Comparison of ENCODE assay signal across 8 cellular contexts in the genomic region with DNA sequence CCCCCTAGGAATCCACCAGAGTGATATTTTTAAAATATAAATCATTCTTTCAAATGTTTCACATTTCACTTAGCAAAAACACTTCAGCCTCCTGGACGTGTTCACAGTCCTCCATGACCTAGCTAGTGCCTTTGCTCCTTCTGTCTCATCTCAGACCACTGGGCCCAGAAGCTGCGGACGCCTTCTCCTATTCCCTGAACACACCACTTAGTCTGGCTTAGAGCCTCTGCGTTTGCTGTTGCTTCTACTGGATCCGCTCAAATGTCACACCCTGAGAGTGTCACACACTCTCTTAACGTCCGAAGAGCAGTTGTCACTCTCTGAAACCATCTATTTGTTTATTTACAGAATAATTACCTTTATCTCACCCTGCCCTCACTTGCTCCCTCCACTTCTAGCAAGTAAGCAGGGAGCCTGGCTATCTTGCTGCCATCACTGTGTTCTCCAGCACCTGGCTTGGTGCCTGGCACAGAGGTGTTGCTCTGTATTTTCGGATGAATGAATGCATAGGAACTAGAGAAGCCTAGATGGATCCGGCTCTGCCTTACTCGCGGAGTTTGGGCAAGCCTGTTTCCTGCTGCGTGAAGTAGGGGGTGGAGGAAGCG. TPM values are rescaled to one million over a fixed set of nuclear protein-coding genes. Genes with fewer than 3 reads are reported as not detected.
DNase-seq lines count a peak whose midpoint lies in the region; ATAC-seq and TF ChIP-seq lines count a peak whose summit lies in the region.

No MANE protein-coding gene starts in this region.

- H2AK5ac ChIP-seq in IMR-90 (ENCODE audit: low read depth, low read length): peak overlapping the region; percentile 93

- DNase-seq in AG04449 (ENCODE audit: low read depth, low spot score): no peak
- DNase-seq in IMR-90: no peak
- no peak for DNase-seq in central memory CD8-positive, alpha-beta T cell (ENCODE audit: low spot score in 2 of 2)
- DNase-seq in HuH-7 (ENCODE audit: low spot score): no peak

- peak overlapping the region; percentile 96 for H4K91ac ChIP-seq in IMR-90 (ENCODE audit: insufficient read depth, low read depth, low read length)

- H3K4me2 ChIP-seq in IMR-90 (ENCODE audit: low read depth, low read length): peak overlapping the region; percentile 73

- CTCF ChIA-PET in AG04449 (lab: Yijun Ruan, JAX) (interaction anchor here (1.3 to 6.0 kb wide), 6 partner anchors 10 to 35 kb away, joined by 3 to 47 read pairs (median 9); no protein-coding TSS in a partner anchor), IMR-90 (lab: Yijun Ruan, JAX) (interaction anchor here (3.1 kb wide), 1 partner anchor 22 kb away, joined by 13 read pairs; no protein-coding TSS in a partner anchor)

- H3K36me3 ChIP-seq in IMR-90 (ENCODE audit: control insufficient read depth, insufficient read depth, low read length) (no peaks in the 10 kb centered on the region), muscle layer of colon (ENCODE audit: insufficient read depth, low read length) (peaks cover 3% of the 10 kb centered on the region)

- no peak for TF ChIP-seq CTCF in AG04449 (IDR thresholded peaks at IDR 0.05; ENCODE audit: insufficient read depth, low read length, missing control alignments)
- no peak for TF ChIP-seq CTCF in IMR-90 (conservative IDR thresholded peaks at IDR 0.05; ENCODE audit: low read depth, low read length)

- peak overlapping the region; percentile 97 for H2BK15ac ChIP-seq in IMR-90 (ENCODE audit: low read depth, low read length)

- H2BK5ac ChIP-seq in IMR-90 (ENCODE audit: low read depth, low read length, poor library complexity, severe bottlenecking): peak overlapping the region; percentile 70

- TF ChIP-seq RAD21 in IMR-90 (IDR thresholded peaks at IDR 0.05; ENCODE audit: low read length): no peak

- ATAC-seq in IMR-90 (ENCODE audit: low read depth) (no peak), GM21515 (IDR thresholded peaks at IDR 0.05; ENCODE audit: unreplicated experiment) (no peak), HG02610 (IDR thresholded peaks at IDR 0.05; ENCODE audit: unreplicated experiment) (no peak), esophagus mucosa (no peak)
- ATAC-seq in central memory CD8-positive, alpha-beta T cell (replicated peaks; ENCODE audit: extremely low read depth, poor library complexity, severe bottlenecking): peak; percentile 24

- TF ChIP-seq POLR2A in IMR-90 (IDR thresholded peaks at IDR 0.05; ENCODE audit: low read depth, low read length): no peak

- H3K9me3 ChIP-seq in IMR-90 (ENCODE audit: control insufficient read depth, insufficient read depth, low read length) (no peaks in the 10 kb centered on the region), muscle layer of colon (ENCODE audit: low read length) (no peaks in the 10 kb centered on the region)

- POLR2A ChIA-PET in AG04449 (lab: Yijun Ruan, JAX): interaction anchor here (0.6 to 0.9 kb wide), 2 partner anchors 9 to 52 kb away, joined by 3 read pairs; no protein-coding TSS in a partner anchor
- POLR2A ChIA-PET in IMR-90 (lab: Charles Lee; ENCODE audit: unreplicated experiment): interaction anchor here (0.7 kb wide), 1 partner anchor 35 kb away, joined by 3 read pairs; no protein-coding TSS in a partner anchor

- H3K14ac ChIP-seq in IMR-90 (replicated peaks; ENCODE audit: low read depth, low read length): peak overlapping the region; percentile 94

- peaks cover 21% of the 10 kb centered on the region for H4K20me1 ChIP-seq in IMR-90 (ENCODE audit: insufficient read depth, low read length)

- H2BK20ac ChIP-seq in IMR-90 (ENCODE audit: low read depth, low read length): peak overlapping the region; percentile 84

- H3K23ac ChIP-seq in IMR-90 (ENCODE audit: low read depth, low read length): peak overlapping the region; percentile 83

- no peaks in the 10 kb centered on the region for H3K27me3 ChIP-seq in IMR-90 (ENCODE audit: control insufficient read depth, insufficient read depth, low read length)
- no peaks in the 10 kb centered on the region for H3K27me3 ChIP-seq in muscle layer of colon (ENCODE audit: control insufficient read depth in 1 of 2, insufficient read depth in 2 of 2, low read length in 2 of 2)

- H3K56ac ChIP-seq in IMR-90 (ENCODE audit: extremely low read depth, insufficient read depth, low read length): peak overlapping the region; percentile 77

- no TSS peak for BruUV-seq in IMR-90 (replicated peaks; lab: Mats Ljungman, UMichigan)

- peak overlapping the region; percentile 94 for H4K5ac ChIP-seq in IMR-90 (ENCODE audit: low read depth, low read length)

- H3K27me3 Mint-ChIP-seq in central memory CD8-positive, alpha-beta T cell: no peaks in the 10 kb centered on the region

- peak overlapping the region; percentile 95 for H2AK9ac ChIP-seq in IMR-90 (replicated peaks; ENCODE audit: low read depth, low read length, poor library complexity)

- H3K4ac ChIP-seq in IMR-90 (ENCODE audit: low read depth, low read length): peak overlapping the region; percentile 97

- H3K9me3 Mint-ChIP-seq in central memory CD8-positive, alpha-beta T cell: no peaks in the 10 kb centered on the region

- H3K36me3 Mint-ChIP-seq in central memory CD8-positive, alpha-beta T cell (ENCODE audit: insufficient read depth): peaks cover 23% of the 10 kb centered on the region

- peak overlapping the region; percentile 93 for H3K27ac Mint-ChIP-seq in central memory CD8-positive, alpha-beta T cell (ENCODE audit: low read depth)

- H3K4me3 ChIP-seq in AG04449 (ENCODE audit: low read depth, low read length): peak overlapping the region; percentile 69
- peak overlapping the region; percentile 47 for H3K4me3 ChIP-seq in IMR-90 (ENCODE audit: insufficient read depth, low read depth, low read length)
- H3K4me3 ChIP-seq in muscle layer of colon (ENCODE audit: low read depth in 1 of 2, low read length in 2 of 2): peak overlapping the region; percentile 38 to 50

- H3K4me1 ChIP-seq in IMR-90 (ENCODE audit: control insufficient read depth, insufficient read depth, low read length) (peaks cover 13% of the 10 kb centered on the region), muscle layer of colon (ENCODE audit: insufficient read depth, low read length) (peaks cover 24% of the 10 kb centered on the region)

- peak overlapping the region; percentile 80 for H3K4me3 Mint-ChIP-seq in central memory CD8-positive, alpha-beta T cell

- H3K9ac ChIP-seq in IMR-90 (ENCODE audit: low read depth, low read length): peak overlapping the region; percentile 30
- peak overlapping the region; percentile 6 for H3K9ac ChIP-seq in muscle layer of colon (ENCODE audit: low read length)

- peak overlapping the region; percentile 75 for H3K18ac ChIP-seq in IMR-90 (ENCODE audit: low read depth, low read length)

- H3K4me1 Mint-ChIP-seq in central memory CD8-positive, alpha-beta T cell: peaks cover 41% of the 10 kb centered on the region

- peaks cover 15% of the 10 kb centered on the region for H3K9me1 ChIP-seq in IMR-90 (ENCODE audit: insufficient read depth, low read length)

- H2BK120ac ChIP-seq in IMR-90 (ENCODE audit: low read depth, low read length): peak overlapping the region; percentile 90

- peak overlapping the region; percentile 95 to 98 for H4K8ac ChIP-seq in IMR-90 (ENCODE audit: low read depth in 2 of 2, low read length in 2 of 2)

- peak overlapping the region; percentile 85 for H3K27ac ChIP-seq in IMR-90 (ENCODE audit: insufficient read depth, low read length)
- peak overlapping the region; percentile 75 for H3K27ac ChIP-seq in muscle layer of colon (ENCODE audit: low read depth, low read length)

- dilution Hi-C loops in IMR-90 (cut with HindIII; ENCODE audit: low sequenced_read_pairs, unreplicated experiment): no loop called here

- H3K79me1 ChIP-seq in IMR-90 (ENCODE audit: low read depth in 1 of 2, low read length in 2 of 2): peaks cover 13 to 40% of the 10 kb centered on the region in 2 experiments

- 79% methylated on average over 5 of the region's 13 CpGs; no CpG with 5 or more reads in 1 of the 2 experiments for WGBS in IMR-90 (ENCODE audit: extremely low coverage in 2 of 2, insufficient read length in 1 of 2), 2 experiments

- H2AFZ ChIP-seq in IMR-90 (replicated peaks; ENCODE audit: low read length, poor library complexity): peak overlapping the region; percentile 97

- in situ Hi-C loops in IMR-90 (cut with MboI; ENCODE audit: low sequenced_read_pairs): no loop called here

- intact Hi-C loops in IMR-90 (cut with micrococcal nuclease): no loop called here

TF ChIP-seq in IMR-90, 13 proteins besides CTCF, POLR2A, EP300 and RAD21 (continues in another document):
- TF ChIP-seq CHD1 (IDR thresholded peaks at IDR 0.05; ENCODE audit: low read depth, low read length) (no peak), MXI1 (IDR thresholded peaks at IDR 0.05; ENCODE audit: borderline replicate concordance, low read depth, low read length) (no peak), MAZ (IDR thresholded peaks at IDR 0.05; ENCODE audit: borderline replicate concordance, low read depth, low read length) (no peak), RFX5 (IDR thresholded peaks at IDR 0.05; ENCODE audit: low read depth, low read length) (no peak), NFE2L2 (IDR thresholded peaks at IDR 0.05; ENCODE audit: low read depth, low read length) (no peak), RCOR1 (IDR thresholded peaks at IDR 0.05; ENCODE audit: insufficient replicate concordance, low read length) (no peak)

RNA-seq across cellular contexts. Expression of a gene that starts 1.2 kb away (rescaled TPM):
- total RNA-seq in IMR-90 (2012; rRNA removed) (30.1 and 35.0 TPM in 2 replicates), esophagus mucosa (26.6 TPM)
- 25.3 and 30.1 TPM in 2 replicates for polyA plus RNA-seq in IMR-90 (2012; rRNA removed)
- polyA plus RNA-seq in IMR-90 (2012; cell fraction: cytosol; rRNA removed): 29.1 and 34.2 TPM in 2 replicates
- 23.2 and 34.3 TPM in 2 replicates for polyA plus RNA-seq in IMR-90 (2012; cell fraction: nucleus; rRNA removed; ENCODE audit: low replicate concordance)

RNA-seq across cellular contexts. Expression of a gene that starts 15.9 kb away (rescaled TPM):
- total RNA-seq in IMR-90 (2012; rRNA removed) (0.36 and 0.56 TPM in 2 replicates), esophagus mucosa (32.8 TPM)
- polyA plus RNA-seq in IMR-90 (2012; rRNA removed): 1.2 and 1.4 TPM in 2 replicates
- polyA plus RNA-seq in IMR-90 (2012; cell fraction: cytosol; rRNA removed): 1.2 and 1.5 TPM in 2 replicates
- polyA plus RNA-seq in IMR-90 (2012; cell fraction: nucleus; rRNA removed; ENCODE audit: low replicate concordance): 1.3 and 4.0 TPM in 2 replicates

RNA-seq across cellular contexts. Expression of a gene that starts 21.3 kb away (rescaled TPM):
- 1.1 TPM in 2 replicates for total RNA-seq in IMR-90 (2012; rRNA removed)
- polyA plus RNA-seq in IMR-90 (2012; rRNA removed): 10.1 and 13.6 TPM in 2 replicates
- polyA plus RNA-seq in IMR-90 (2012; cell fraction: cytosol; rRNA removed): 11.9 and 36.3 TPM in 2 replicates
- polyA plus RNA-seq in IMR-90 (2012; cell fraction: nucleus; rRNA removed; ENCODE audit: low replicate concordance): 12.9 and 42.6 TPM in 2 replicates
- total RNA-seq in esophagus mucosa: 4.3 TPM

RNA-seq across cellular contexts. Expression of a gene that starts 24.8 kb away (rescaled TPM):
- total RNA-seq in IMR-90 (2012; rRNA removed) (not detected in 2 replicates), esophagus mucosa (not detected)
- polyA plus RNA-seq in IMR-90 (2012; rRNA removed): not detected in 2 replicates
- not detected in 2 replicates for polyA plus RNA-seq in IMR-90 (2012; cell fraction: cytosol; rRNA removed)
- polyA plus RNA-seq in IMR-90 (2012; cell fraction: nucleus; rRNA removed; ENCODE audit: low replicate concordance): not detected in 2 replicates

RNA-seq across cellular contexts. Expression of a gene that starts 41.1 kb away (rescaled TPM):
- total RNA-seq in IMR-90 (2012; rRNA removed) (not detected in 2 replicates), esophagus mucosa (0.60 TPM)
- polyA plus RNA-seq in IMR-90 (2012; rRNA removed): not detected in 2 replicates
- 0.01 TPM in 1 of 2 replicates, not detected in the other for polyA plus RNA-seq in IMR-90 (2012; cell fraction: cytosol; rRNA removed)
- 0.02 and 0.05 TPM in 2 replicates for polyA plus RNA-seq in IMR-90 (2012; cell fraction: nucleus; rRNA removed; ENCODE audit: low replicate concordance)

Comparison
In these comparisons a context has a peak if more than half of its experiments do, and no peak if none do; other contexts are left out.
1. RNA of a gene that starts 15.9 kb away (total RNA-seq): 32.8 TPM in esophagus mucosa (single experiment); 0.36 to 0.56 TPM in IMR-90; every median in the first group is over 10 times any median in the second.
2. Peak in every context shown above with its lines, with median percentiles within 50 percentile points of each other: H3K4me3 ChIP-seq.